In the genomic region with DNA sequence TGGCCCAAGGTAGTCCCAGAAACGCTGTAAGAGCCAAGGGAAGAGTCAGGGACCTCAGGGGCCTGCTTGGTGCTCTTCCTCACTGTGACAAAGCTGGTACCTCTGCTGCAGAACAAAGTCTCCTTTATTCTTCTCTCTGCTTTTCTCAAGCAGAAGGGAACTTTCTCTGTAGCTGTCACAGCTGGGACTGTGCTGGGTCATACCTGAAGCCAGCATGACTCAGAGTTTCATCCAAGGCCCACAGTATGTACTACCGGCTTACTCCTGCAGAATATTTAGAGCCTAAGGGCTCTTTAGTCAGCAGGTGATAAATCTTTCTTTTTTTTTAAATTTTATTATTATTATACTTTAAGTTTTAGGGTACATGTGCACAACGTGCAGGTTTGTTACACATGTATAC, we compare ENCODE assay signal across 2 cellular contexts.
TF ChIP-seq lines count a peak whose summit lies in the region.

No MANE protein-coding gene starts in this region.

TF ChIP-seq in H1, 55 proteins besides CTCF, POLR2A, EP300 and RAD21:
- TF ChIP-seq ASH2L (IDR thresholded peaks at IDR 0.05; ENCODE audit: low read length) (no peak), BACH1 (IDR thresholded peaks at IDR 0.05; ENCODE audit: low read length) (0 out of 2 replicates have a peak, but pooled peaks have one; percentile 11)
- TF ChIP-seq, protein P1, sequence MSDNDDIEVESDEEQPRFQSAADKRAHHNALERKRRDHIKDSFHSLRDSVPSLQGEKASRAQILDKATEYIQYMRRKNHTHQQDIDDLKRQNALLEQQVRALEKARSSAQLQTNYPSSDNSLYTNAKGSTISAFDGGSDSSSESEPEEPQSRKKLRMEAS (IDR thresholded peaks at IDR 0.05) = no peak

TF ChIP-seq in HEK293T, 16 proteins besides CTCF, POLR2A, EP300 and RAD21:
- TF ChIP-seq CTBP1 (IDR thresholded peaks at IDR 0.05; ENCODE audit: borderline replicate concordance) (no peak), FOXA1 (IDR thresholded peaks at IDR 0.05) (no peak), SUZ12 (IDR thresholded peaks at IDR 0.05) (no peak), FOXK2 (IDR thresholded peaks at IDR 0.05) (no peak), BHLHE40 (IDR thresholded peaks at IDR 0.05; ENCODE audit: borderline replicate concordance) (no peak), NFRKB (IDR thresholded peaks at IDR 0.05) (no peak), ZNF384 (IDR thresholded peaks at IDR 0.05) (no peak), ARNT (IDR thresholded peaks at IDR 0.05) (no peak), HDGF (IDR thresholded peaks at IDR 0.05; ENCODE audit: borderline replicate concordance) (no peak), L3MBTL2 (conservative IDR thresholded peaks at IDR 0.05) (no peak), TARDBP (IDR thresholded peaks at IDR 0.05) (no peak), FOXM1 (IDR thresholded peaks at IDR 0.05; ENCODE audit: borderline replicate concordance) (no peak), ELF4 (IDR thresholded peaks at IDR 0.05) (no peak), SP1 (IDR thresholded peaks at IDR 0.05) (no peak), LEF1 (IDR thresholded peaks at IDR 0.05; ENCODE audit: borderline replicate concordance) (no peak)
- TF ChIP-seq, protein P2, sequence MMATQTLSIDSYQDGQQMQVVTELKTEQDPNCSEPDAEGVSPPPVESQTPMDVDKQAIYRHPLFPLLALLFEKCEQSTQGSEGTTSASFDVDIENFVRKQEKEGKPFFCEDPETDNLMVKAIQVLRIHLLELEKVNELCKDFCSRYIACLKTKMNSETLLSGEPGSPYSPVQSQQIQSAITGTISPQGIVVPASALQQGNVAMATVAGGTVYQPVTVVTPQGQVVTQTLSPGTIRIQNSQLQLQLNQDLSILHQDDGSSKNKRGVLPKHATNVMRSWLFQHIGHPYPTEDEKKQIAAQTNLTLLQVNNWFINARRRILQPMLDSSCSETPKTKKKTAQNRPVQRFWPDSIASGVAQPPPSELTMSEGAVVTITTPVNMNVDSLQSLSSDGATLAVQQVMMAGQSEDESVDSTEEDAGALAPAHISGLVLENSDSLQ (IDR thresholded peaks at IDR 0.05) = no peak
